Comparison of ENCODE assay signal across 7 cellular contexts in the genomic region with DNA sequence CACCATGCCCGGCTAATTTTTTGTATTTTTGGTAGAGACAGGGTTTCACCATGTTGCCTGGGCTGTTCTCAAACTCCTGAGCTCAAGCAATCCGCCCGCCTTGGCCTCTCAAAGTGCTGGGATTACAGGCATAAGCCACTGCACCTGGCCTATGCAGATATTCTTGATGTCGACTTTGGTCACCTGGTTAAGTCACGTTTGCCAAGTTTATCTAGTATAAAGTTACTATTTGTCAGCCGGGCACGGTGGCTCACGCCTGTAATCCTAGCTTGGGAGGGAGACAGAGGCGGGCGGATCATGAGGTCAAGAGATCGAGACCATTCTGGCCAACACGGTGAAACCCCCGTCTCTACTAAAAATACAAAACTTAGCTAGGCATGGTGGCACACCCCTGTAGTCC. TPM values are rescaled to one million over a fixed set of nuclear protein-coding genes. Genes with fewer than 3 reads are reported as not detected.
"Had no signal": no experiment of that assay in that cellular context is flagged by ENCODE, and none has a peak within 500 bp of the region (broad histone marks: within the 10 kb centered on the region; RNA-seq: fewer than 3 reads in every experiment).

No MANE protein-coding gene starts in this region.

RNA-seq across cellular contexts. Expression of gene NPAS4, which starts 36.5 kb away (rescaled TPM):
- total RNA-seq: natural killer cell treated with Interleukin-12 subunit alpha and Interleukin-12 subunit beta and Interleukin-15 and Interleukin-18, amount 100 ng/mL, for 72 hours; pulmonary artery endothelial cell; sciatic nerve; subcutaneous adipose tissue; thyroid gland; upper lobe of left lung; vagina had no signal
